ENCODE assay signal across 27 cellular contexts in the genomic region with DNA sequence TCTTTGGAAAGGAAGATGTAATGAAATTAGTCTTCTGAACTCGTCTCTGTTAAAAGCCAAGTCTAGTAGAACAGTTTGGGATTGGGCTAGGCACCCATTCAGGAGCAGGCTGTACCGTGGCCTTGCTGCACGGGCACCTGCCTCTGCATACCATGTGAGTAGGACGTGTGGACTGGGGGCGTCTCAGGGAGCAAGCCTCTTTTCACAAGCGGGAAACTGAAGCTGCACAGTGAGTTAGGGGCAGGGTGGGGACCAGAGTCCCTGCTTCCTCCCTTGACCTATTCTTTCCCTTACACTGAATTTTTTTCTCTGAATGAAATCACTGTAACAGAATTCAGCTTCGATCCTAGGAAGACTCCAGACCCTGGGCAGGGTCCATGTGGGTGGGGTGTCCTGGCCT. TPM values are rescaled to one million over a fixed set of nuclear protein-coding genes. Genes with fewer than 3 reads are reported as not detected.
DNase-seq lines count a peak whose midpoint lies in the region; ATAC-seq and TF ChIP-seq lines count a peak whose summit lies in the region.
"Had no signal": no experiment of that assay in that cellular context is flagged by ENCODE, and none has a peak within 500 bp of the region (broad histone marks: within the 10 kb centered on the region; RNA-seq: fewer than 3 reads in every experiment).

No MANE protein-coding gene starts in this region.

- H3K18ac ChIP-seq in H9 (ENCODE audit: insufficient read length, low read depth, low read length) = no peak overlapping the region

- H3K23me2 ChIP-seq in H9 (ENCODE audit: insufficient read length, low read depth, low read length, poor library complexity, severe bottlenecking) = no peaks in the 10 kb centered on the region

- H2AFZ ChIP-seq in H9 (ENCODE audit: low read length) = no peak overlapping the region
- H2AFZ ChIP-seq: GM23338 had no signal

- H3K9me3 ChIP-seq in H9 (ENCODE audit: control insufficient read depth, low read depth, low read length) (no peaks in the 10 kb centered on the region), spleen (no peaks in the 10 kb centered on the region)
- H3K9me3 ChIP-seq: psoas muscle, upper lobe of right lung had no signal

- no peak for TF ChIP-seq POLR2A in spleen (IDR thresholded peaks at IDR 0.05)

- H3K36me3 ChIP-seq in spleen = peaks cover 0 to 4% (median 0%) of the 10 kb centered on the region in 6 donors
- H3K36me3 ChIP-seq: upper lobe of right lung had no signal

- no peaks in the 10 kb centered on the region for H3K9me3 Mint-ChIP-seq in activated CD8-positive, alpha-beta T cell treated with anti-CD3 and anti-CD28 coated beads, Interleukin-2, amount 10 ng/mL, durations not matched to agents 7 days and 5 days (ENCODE audit: insufficient read depth)
- no peaks in the 10 kb centered on the region for H3K9me3 Mint-ChIP-seq in activated CD8-positive, alpha-beta T cell treated with anti-CD3 and anti-CD28 coated beads for 36 hours
- no peaks in the 10 kb centered on the region; a peak in 1 of 5 replicates for H3K9me3 Mint-ChIP-seq in H9
- H3K9me3 Mint-ChIP-seq in effector memory CD8-positive, alpha-beta T cell = no peaks in the 10 kb centered on the region
- H3K9me3 Mint-ChIP-seq: CD4-positive, alpha-beta memory T cell; dendritic cell treated with granulocyte-macrophage colony-stimulating factor and Interleukin-4, amounts not matched to agents 40 ng/mL and 50 ng/mL, for 4 days; GM23338 had no signal

- no peak overlapping the region for H3K4me3 Mint-ChIP-seq in activated CD8-positive, alpha-beta T cell treated with anti-CD3 and anti-CD28 coated beads, Interleukin-2, amount 10 ng/mL, durations not matched to agents 7 days and 5 days
- no peak overlapping the region for H3K4me3 Mint-ChIP-seq in activated CD8-positive, alpha-beta T cell treated with anti-CD3 and anti-CD28 coated beads for 36 hours
- H3K4me3 Mint-ChIP-seq in H9 = no peak overlapping the region
- no peak overlapping the region for H3K4me3 Mint-ChIP-seq in effector memory CD8-positive, alpha-beta T cell
- H3K4me3 Mint-ChIP-seq: CD4-positive, alpha-beta memory T cell; dendritic cell treated with granulocyte-macrophage colony-stimulating factor and Interleukin-4, amounts not matched to agents 40 ng/mL and 50 ng/mL, for 4 days; GM23338 had no signal

- no peak for TF ChIP-seq CTCF in activated CD8-positive, alpha-beta T cell treated with anti-CD3 and anti-CD28 coated beads for 36 hours (IDR thresholded peaks at IDR 0.05)
- TF ChIP-seq CTCF in H9 (conservative IDR thresholded peaks at IDR 0.05) (no peak), spleen (IDR thresholded peaks at IDR 0.05 in 8 of 11, conservative IDR thresholded peaks at IDR 0.05 in 3 of 11) (no peak)

- H3K9ac ChIP-seq in H9 (ENCODE audit: extremely low read depth, insufficient read length, low read length) = no peak overlapping the region

- no peak overlapping the region for H2BK20ac ChIP-seq in H9 (ENCODE audit: low read depth, low read length, poor library complexity, severe bottlenecking)

- no peak overlapping the region for H3K27ac ChIP-seq in H9 (ENCODE audit: insufficient read length, low read depth, low read length)
- peak overlapping the region in 5 of 8 donors; percentile 3 to 60 (median 32) for H3K27ac ChIP-seq in spleen
- H3K27ac ChIP-seq: psoas muscle, upper lobe of right lung had no signal

- peaks cover 6% of the 10 kb centered on the region for H3K79me1 ChIP-seq in H9 (ENCODE audit: insufficient read depth, low read depth, low read length, poor library complexity, severe bottlenecking)

- H3T11ph ChIP-seq in H9 (ENCODE audit: low read length) = no peak overlapping the region

- H2BK5ac ChIP-seq in H9 (ENCODE audit: insufficient read length, low read length) = no peak overlapping the region

- H4K20me1 ChIP-seq in H9 (ENCODE audit: control insufficient read depth, insufficient read depth, insufficient read length) = no peaks in the 10 kb centered on the region

- ATAC-seq in activated CD8-positive, alpha-beta T cell treated with anti-CD3 and anti-CD28 coated beads, Interleukin-2, amount 10 ng/mL, durations not matched to agents 7 days and 5 days = no peak
- no peak for ATAC-seq in activated CD8-positive, alpha-beta T cell treated with anti-CD3 and anti-CD28 coated beads for 36 hours
- ATAC-seq in effector memory CD8-positive, alpha-beta T cell (replicated peaks) = no peak
- ATAC-seq in GM21367 (IDR thresholded peaks at IDR 0.05; ENCODE audit: unreplicated experiment) = no peak
- ATAC-seq: esophagus mucosa, GM23338, psoas muscle, upper lobe of right lung had no signal

- no peak overlapping the region for H4K5ac ChIP-seq in H9 (ENCODE audit: insufficient read length, low read depth, low read length)

- H4K91ac ChIP-seq in H9 (ENCODE audit: insufficient read length, low read depth, low read length) = no peak overlapping the region

- no peak overlapping the region for H2AK5ac ChIP-seq in H9 (ENCODE audit: insufficient read length, low read length)

- no peak overlapping the region for H2BK15ac ChIP-seq in H9 (ENCODE audit: low read depth, low read length)

- WGBS in H9 (ENCODE audit: extremely low coverage, insufficient read length, low lambda C conversion rate) = no CpG with 5 or more reads among the region's 7 CpGs
- WGBS in spleen, 5 donors = 57 to 86% (median 77%) methylated on average over 7 of the region's 7 CpGs

- no peaks in the 10 kb centered on the region for H3K79me2 ChIP-seq in H9 (ENCODE audit: insufficient read depth, low read length)

- no peak overlapping the region for H3K56ac ChIP-seq in H9 (ENCODE audit: insufficient read length, low read depth, low read length)

- CTCF ChIA-PET in activated CD8-positive, alpha-beta T cell treated with anti-CD3 and anti-CD28 coated beads, Interleukin-2, amount 10 ng/mL, durations not matched to agents 7 days and 5 days (lab: Charles Lee) = no interaction called here
- CTCF ChIA-PET in activated CD8-positive, alpha-beta T cell treated with anti-CD3 and anti-CD28 coated beads for 36 hours (lab: Charles Lee) = no interaction called here

- peaks cover 12% of the 10 kb centered on the region for H3K4me1 Mint-ChIP-seq in activated CD8-positive, alpha-beta T cell treated with anti-CD3 and anti-CD28 coated beads, Interleukin-2, amount 10 ng/mL, durations not matched to agents 7 days and 5 days (ENCODE audit: low read depth)
- H3K4me1 Mint-ChIP-seq in activated CD8-positive, alpha-beta T cell treated with anti-CD3 and anti-CD28 coated beads for 36 hours (ENCODE audit: low read depth) = peaks cover 45% of the 10 kb centered on the region
- H3K4me1 Mint-ChIP-seq in H9 = peaks cover 28 to 37% of the 10 kb centered on the region in 2 experiments
- peaks cover 53 to 54% of the 10 kb centered on the region in 2 donors for H3K4me1 Mint-ChIP-seq in effector memory CD8-positive, alpha-beta T cell (ENCODE audit: low read depth in 2 of 2)

- no peak overlapping the region for H3K27ac Mint-ChIP-seq in activated CD8-positive, alpha-beta T cell treated with anti-CD3 and anti-CD28 coated beads, Interleukin-2, amount 10 ng/mL, durations not matched to agents 7 days and 5 days
- no peak overlapping the region for H3K27ac Mint-ChIP-seq in activated CD8-positive, alpha-beta T cell treated with anti-CD3 and anti-CD28 coated beads for 36 hours
- peak overlapping the region in 2 of 3 experiments; percentile 8 to 87; a peak in 1 of 7 replicates for H3K27ac Mint-ChIP-seq in H9
- peak overlapping the region; percentile 9 to 62 for H3K27ac Mint-ChIP-seq in effector memory CD8-positive, alpha-beta T cell
- H3K27ac Mint-ChIP-seq: dendritic cell treated with granulocyte-macrophage colony-stimulating factor and Interleukin-4, amounts not matched to agents 40 ng/mL and 50 ng/mL, for 4 days had no signal

- no peaks in the 10 kb centered on the region for H3K36me3 Mint-ChIP-seq in activated CD8-positive, alpha-beta T cell treated with anti-CD3 and anti-CD28 coated beads, Interleukin-2, amount 10 ng/mL, durations not matched to agents 7 days and 5 days (ENCODE audit: low read depth)
- H3K36me3 Mint-ChIP-seq in activated CD8-positive, alpha-beta T cell treated with anti-CD3 and anti-CD28 coated beads for 36 hours (ENCODE audit: low read depth) = no peaks in the 10 kb centered on the region
- H3K36me3 Mint-ChIP-seq in H9 (ENCODE audit: insufficient read depth in 1 of 3, low read depth in 3 of 3) = no peaks in the 10 kb centered on the region
- peaks cover 8% of the 10 kb centered on the region for H3K36me3 Mint-ChIP-seq in effector memory CD8-positive, alpha-beta T cell (ENCODE audit: insufficient read depth)
- H3K36me3 Mint-ChIP-seq: CD4-positive, alpha-beta memory T cell had no signal

- no peak overlapping the region for H3K14ac ChIP-seq in H9 (ENCODE audit: insufficient read depth, low read length)

- no peaks in the 10 kb centered on the region for H3K4me1 ChIP-seq in H9 (ENCODE audit: insufficient read depth, low read length)
- H3K4me1 ChIP-seq in spleen = peaks cover 14 to 98% (median 57%) of the 10 kb centered on the region in 6 donors

- no peak overlapping the region for H3K4ac ChIP-seq in H9 (ENCODE audit: low read depth, low read length)

- H3K4me3 ChIP-seq in spleen = no peak overlapping the region
- H3K4me3 ChIP-seq: GM23338, psoas muscle, upper lobe of right lung had no signal

- H2BK12ac ChIP-seq in H9 (ENCODE audit: insufficient read length, low read depth, low read length) = no peak overlapping the region

- H3K27me3 ChIP-seq in H9 (ENCODE audit: insufficient read depth, low read length) (no peaks in the 10 kb centered on the region), spleen (replicated peaks in 1 of 7) (no peaks in the 10 kb centered on the region)
- H3K27me3 ChIP-seq: upper lobe of right lung had no signal

- H3K23ac ChIP-seq in H9 (ENCODE audit: insufficient read length, low read depth, low read length) = no peak overlapping the region

- no peak overlapping the region for H3K4me2 ChIP-seq in H9 (ENCODE audit: insufficient read depth, insufficient read length, low read length)
- H3K4me2 ChIP-seq: GM23338 had no signal

- peak; percentile 12 for DNase-seq in activated CD8-positive, alpha-beta T cell treated with anti-CD3 and anti-CD28 coated beads, Interleukin-2, amount 10 ng/mL, durations not matched to agents 7 days and 5 days
- DNase-seq in activated CD8-positive, alpha-beta T cell treated with anti-CD3 and anti-CD28 coated beads for 36 hours = no peak
- no peak for DNase-seq in H9
- no peak for DNase-seq in effector memory CD8-positive, alpha-beta T cell
- no peak for DNase-seq in spleen
- DNase-seq in stimulated activated CD4-positive, alpha-beta T cell treated with anti-CD3 and anti-CD28 coated beads, Interleukin-1b, Interleukin-23, amount 100 ng/mL, for 48 hours = no peak
- DNase-seq in NOMO-1 (lab: John Stamatoyannopoulos, UW; ENCODE audit: unreplicated experiment in 2 of 2) = no peak
- DNase-seq: 8988T; activated CD4-positive, alpha-beta T cell treated with anti-CD3 and anti-CD28 coated beads, Interleukin-2, amount 50 U/mL, for 48 hours; activated effector memory CD4-positive, alpha-beta T cell treated with Interleukin-2 at 50 U/mL for 16 hours; CD4-positive, alpha-beta memory T cell; central memory CD4-positive, alpha-beta T cell; IMR-90; NCI-H1092 treated with DMSO at 0.1 percent for 48 hours; NCI-H187; NCI-H2171; NCI-H510A treated with DMSO at 0.1 percent for 48 hours; occipital lobe; stimulated activated CD4-positive, alpha-beta T cell treated with anti-CD3 and anti-CD28 coated beads, Interleukin-15, amount 100 ng/mL, for 24 hours; stimulated activated naive CD4-positive, alpha-beta T cell; T-helper 1 cell; upper lobe of right lung had no signal

- H3K27me3 Mint-ChIP-seq in activated CD8-positive, alpha-beta T cell treated with anti-CD3 and anti-CD28 coated beads, Interleukin-2, amount 10 ng/mL, durations not matched to agents 7 days and 5 days (ENCODE audit: low read depth) = no peaks in the 10 kb centered on the region
- H3K27me3 Mint-ChIP-seq in activated CD8-positive, alpha-beta T cell treated with anti-CD3 and anti-CD28 coated beads for 36 hours = no peaks in the 10 kb centered on the region
- no peaks in the 10 kb centered on the region for H3K27me3 Mint-ChIP-seq in H9 (ENCODE audit: low read depth)
- no peaks in the 10 kb centered on the region for H3K27me3 Mint-ChIP-seq in effector memory CD8-positive, alpha-beta T cell
- H3K27me3 Mint-ChIP-seq: CD4-positive, alpha-beta memory T cell; dendritic cell treated with granulocyte-macrophage colony-stimulating factor and Interleukin-4, amounts not matched to agents 40 ng/mL and 50 ng/mL, for 4 days had no signal

- intact Hi-C loops in activated CD8-positive, alpha-beta T cell treated with anti-CD3 and anti-CD28 coated beads for 36 hours (cut with micrococcal nuclease) = no loop called here
- intact Hi-C loops in spleen (cut with DNase I; ENCODE audit: low total_unique reads) = no loop called here

- POLR2A ChIA-PET in activated CD8-positive, alpha-beta T cell treated with anti-CD3 and anti-CD28 coated beads, Interleukin-2, amount 10 ng/mL, durations not matched to agents 7 days and 5 days (lab: Charles Lee) = no interaction called here
- POLR2A ChIA-PET in activated CD8-positive, alpha-beta T cell treated with anti-CD3 and anti-CD28 coated beads for 36 hours (lab: Charles Lee) = no interaction called here

- H4K8ac ChIP-seq in H9 (replicated peaks; ENCODE audit: insufficient read length, low read depth, low read length) = no peak overlapping the region

- no peak overlapping the region for H2BK120ac ChIP-seq in H9 (ENCODE audit: low read depth, low read length, poor library complexity, severe bottlenecking)

RNA-seq across cellular contexts. Expression of a gene that starts 14.9 kb away (rescaled TPM):
- 10 to 100 TPM; 22.1 to 23.5 TPM for total RNA-seq in activated CD8-positive, alpha-beta T cell treated with anti-CD3 and anti-CD28 coated beads, Interleukin-2, amount 10 ng/mL, durations not matched to agents 7 days and 5 days
- total RNA-seq in activated CD8-positive, alpha-beta T cell treated with anti-CD3 and anti-CD28 coated beads for 36 hours = 10 to 100 TPM; 12.9 to 13.1 TPM
- total RNA-seq in H9 (2021) (17.4 and 18.8 TPM in 2 replicates), spleen (10 to 100 TPM; 27.6 to 46.2 (median 32.6) TPM)
- polyA plus RNA-seq in spleen = 10 to 100 TPM; 11.2 to 23.1 (median 13.7) TPM

Comparison
In these comparisons a context has a peak if more than half of its experiments do, and no peak if none do; other contexts are left out.
1. H3K27ac Mint-ChIP-seq: peak in H9 (2 of 3) and effector memory CD8-positive, alpha-beta T cell (2 of 2); none in activated CD8-positive, alpha-beta T cell treated with anti-CD3 and anti-CD28 coated beads, Interleukin-2, amount 10 ng/mL, durations not matched to agents 7 days and 5 days (single experiment) and activated CD8-positive, alpha-beta T cell treated with anti-CD3 and anti-CD28 coated beads for 36 hours (single experiment).